In genomic region chr4:80085081-80085480, GRCh38 we compare ENCODE assay signal across 22 cellular contexts.
"Had no signal": no experiment of that assay in that cellular context is flagged by ENCODE, and none has a peak within 500 bp of the region (broad histone marks: within the 10 kb centered on the region; RNA-seq: fewer than 3 reads in every experiment).

No MANE protein-coding gene starts in this region.

- DNase-seq: colonic mucosa; cortex of kidney; effector CD8-positive, alpha-beta T cell; effector memory CD8-positive, alpha-beta T cell; endodermal cell; foreskin keratinocyte; heart left ventricle; hypothalamus; immature natural killer cell; islet precursor cell; left cardiac atrium; left lung; left ventricle myocardium superior; lower lobe of right lung; mesendoderm; mucosa of descending colon; naive B cell had no signal

- H3K27me3 ChIP-seq: colonic mucosa, esophagus muscularis mucosa, foreskin keratinocyte, gastroesophageal sphincter, heart left ventricle, hepatocyte, left lung had no signal

- H3K36me3 ChIP-seq: colonic mucosa, esophagus muscularis mucosa, gastroesophageal sphincter, heart left ventricle, left lung, lower lobe of right lung had no signal

- H3K4me3 ChIP-seq: colonic mucosa, esophagus muscularis mucosa, gastroesophageal sphincter, heart left ventricle, hepatocyte, left lung, lower lobe of right lung, mucosa of descending colon had no signal

- FAIRE-seq: endometrium, frontal cortex had no signal

- ATAC-seq: effector memory CD8-positive, alpha-beta T cell; foreskin keratinocyte; gastroesophageal sphincter; heart left ventricle; left cardiac atrium; left lung; left ventricle myocardium superior; lower lobe of right lung; mucosa of descending colon had no signal

- H3K79me2 ChIP-seq: hepatocyte had no signal

- H3K27ac ChIP-seq: colonic mucosa, esophagus muscularis mucosa, foreskin keratinocyte, gastroesophageal sphincter, heart left ventricle, hepatocyte, left lung, lower lobe of right lung had no signal

- H3K9me3 ChIP-seq: colonic mucosa, esophagus muscularis mucosa, gastroesophageal sphincter, heart left ventricle, left lung, lower lobe of right lung, mucosa of descending colon had no signal

- H3K4me1 ChIP-seq: colonic mucosa, esophagus muscularis mucosa, gastroesophageal sphincter, heart left ventricle, left lung, lower lobe of right lung had no signal

- H2AFZ ChIP-seq: hepatocyte had no signal

- H3K4me2 ChIP-seq: hepatocyte had no signal
